1 cellular context compared by ENCODE assay signal in the genomic region with DNA sequence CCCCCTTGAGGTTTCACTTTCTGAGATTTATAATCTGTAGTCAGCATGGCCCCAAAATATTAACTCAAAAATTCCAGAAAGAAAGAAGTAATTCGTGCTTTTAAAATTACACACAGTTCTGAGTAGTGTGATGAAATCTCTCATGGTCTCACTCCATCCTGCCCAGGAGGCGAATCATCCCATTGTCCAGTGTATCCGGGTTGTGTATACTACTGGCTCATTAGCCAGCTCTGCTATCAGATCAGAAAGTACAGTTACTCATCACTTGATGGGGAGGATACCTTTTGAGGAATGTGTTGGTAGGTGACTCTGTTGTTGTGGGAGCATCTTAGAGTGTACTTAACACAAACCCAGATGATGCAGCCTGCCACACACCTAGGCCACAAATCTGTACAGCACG.
A peak's percentile ranks its signal among the peaks of the same experiment; 100 is the strongest.
TF ChIP-seq lines count a peak whose summit lies in the region.

No MANE protein-coding gene starts in this region.

TF ChIP-seq in K562, 482 proteins besides CTCF, POLR2A, EP300 and RAD21 (continued from another document and continues in another):
- TF ChIP-seq ZNF79 (CRISPR knock-in tag; IDR thresholded peaks at IDR 0.05; ENCODE audit: low read depth) (no peak), FIP1L1 (IDR thresholded peaks at IDR 0.05; ENCODE audit: low read depth, low read length, poor library complexity, severe bottlenecking) (no peak), SIN3A (IDR thresholded peaks at IDR 0.05; ENCODE audit: borderline replicate concordance in 2 of 2, control insufficient read depth in 1 of 2, low read depth in 2 of 2, low read length in 2 of 2) (no peak), RCOR1 (IDR thresholded peaks at IDR 0.05; ENCODE audit: borderline replicate concordance in 1 of 2, low read depth in 2 of 2, low read length in 2 of 2) (0 out of 4 replicates have a peak, but pooled peaks of 1 of the 2 experiments have one; percentile 22), ZNF232 (CRISPR knock-in tag; IDR thresholded peaks at IDR 0.05) (no peak), CBFB (CRISPR knock-in tag; IDR thresholded peaks at IDR 0.05) (no peak), ATF7 (IDR thresholded peaks at IDR 0.05) (no peak), HDAC1 (IDR thresholded peaks at IDR 0.05) (no peak), JUND (IDR thresholded peaks at IDR 0.05; ENCODE audit: borderline replicate concordance, low read depth, low read length) (peak; percentile 27; the same call in 1 of the 2 replicates), JUND (tag; IDR thresholded peaks at IDR 0.05; ENCODE audit: borderline replicate concordance, low read depth, low read length) (no peak), ASH1L (IDR thresholded peaks at IDR 0.05; ENCODE audit: borderline replicate concordance, low read depth, partially characterized antibody) (no peak), SAP30 (IDR thresholded peaks at IDR 0.05; ENCODE audit: borderline replicate concordance, insufficient read depth, low read depth, low read length, poor library complexity, severe bottlenecking) (no peak), DNMT1 (IDR thresholded peaks at IDR 0.05) (no peak), SREBF1 (IDR thresholded peaks at IDR 0.05; ENCODE audit: borderline replicate concordance, low read depth, low read length) (no peak), CTBP1 (IDR thresholded peaks at IDR 0.05; ENCODE audit: borderline replicate concordance) (0 out of 2 replicates have a peak, but pooled peaks have one; percentile 42), HOXB6 (CRISPR knock-in tag; IDR thresholded peaks at IDR 0.05; ENCODE audit: borderline replicate concordance) (no peak), E2F4 (CRISPR knock-in tag; IDR thresholded peaks at IDR 0.05; ENCODE audit: low read depth) (no peak), NFXL1 (CRISPR knock-in tag; IDR thresholded peaks at IDR 0.05) (no peak), SLC30A9 (CRISPR knock-in tag; IDR thresholded peaks at IDR 0.05) (no peak), XRCC4 (IDR thresholded peaks at IDR 0.05; ENCODE audit: extremely low read depth, insufficient read depth, insufficient read length) (no peak), ZC3H4 (CRISPR knock-in tag; IDR thresholded peaks at IDR 0.05; ENCODE audit: borderline replicate concordance) (no peak), ZNF274 (IDR thresholded peaks at IDR 0.05; ENCODE audit: borderline replicate concordance, low read depth, low read length) (no peak), NR0B1 (IDR thresholded peaks at IDR 0.05; ENCODE audit: partially characterized antibody) (no peak), HNRNPH1 (optimal IDR thresholded peaks at IDR 0.05; ENCODE audit: low read depth, low read length) (no peak), TAL1 (IDR thresholded peaks at IDR 0.05) (no peak), BRF2 (IDR thresholded peaks at IDR 0.05; ENCODE audit: borderline replicate concordance, insufficient read depth, insufficient read length) (no peak)
- TF ChIP-seq, protein P1, sequence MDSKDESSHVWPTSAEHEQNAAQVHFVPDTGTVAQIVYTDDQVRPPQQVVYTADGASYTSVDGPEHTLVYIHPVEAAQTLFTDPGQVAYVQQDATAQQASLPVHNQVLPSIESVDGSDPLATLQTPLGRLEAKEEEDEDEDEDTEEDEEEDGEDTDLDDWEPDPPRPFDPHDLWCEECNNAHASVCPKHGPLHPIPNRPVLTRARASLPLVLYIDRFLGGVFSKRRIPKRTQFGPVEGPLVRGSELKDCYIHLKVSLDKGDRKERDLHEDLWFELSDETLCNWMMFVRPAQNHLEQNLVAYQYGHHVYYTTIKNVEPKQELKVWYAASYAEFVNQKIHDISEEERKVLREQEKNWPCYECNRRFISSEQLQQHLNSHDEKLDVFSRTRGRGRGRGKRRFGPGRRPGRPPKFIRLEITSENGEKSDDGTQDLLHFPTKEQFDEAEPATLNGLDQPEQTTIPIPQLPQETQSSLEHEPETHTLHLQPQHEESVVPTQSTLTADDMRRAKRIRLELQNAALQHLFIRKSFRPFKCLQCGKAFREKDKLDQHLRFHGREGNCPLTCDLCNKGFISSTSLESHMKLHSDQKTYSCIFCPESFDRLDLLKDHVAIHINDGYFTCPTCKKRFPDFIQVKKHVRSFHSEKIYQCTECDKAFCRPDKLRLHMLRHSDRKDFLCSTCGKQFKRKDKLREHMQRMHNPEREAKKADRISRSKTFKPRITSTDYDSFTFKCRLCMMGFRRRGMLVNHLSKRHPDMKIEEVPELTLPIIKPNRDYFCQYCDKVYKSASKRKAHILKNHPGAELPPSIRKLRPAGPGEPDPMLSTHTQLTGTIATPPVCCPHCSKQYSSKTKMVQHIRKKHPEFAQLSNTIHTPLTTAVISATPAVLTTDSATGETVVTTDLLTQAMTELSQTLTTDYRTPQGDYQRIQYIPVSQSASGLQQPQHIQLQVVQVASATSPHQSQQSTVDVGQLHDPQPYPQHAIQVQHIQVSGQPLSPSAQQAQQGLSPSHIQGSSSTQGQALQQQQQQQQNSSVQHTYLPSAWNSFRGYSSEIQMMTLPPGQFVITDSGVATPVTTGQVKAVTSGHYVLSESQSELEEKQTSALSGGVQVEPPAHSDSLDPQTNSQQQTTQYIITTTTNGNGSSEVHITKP (IDR thresholded peaks at IDR 0.05; ENCODE audit: partially characterized antibody), result no peak
- TF ChIP-seq, protein P2, sequence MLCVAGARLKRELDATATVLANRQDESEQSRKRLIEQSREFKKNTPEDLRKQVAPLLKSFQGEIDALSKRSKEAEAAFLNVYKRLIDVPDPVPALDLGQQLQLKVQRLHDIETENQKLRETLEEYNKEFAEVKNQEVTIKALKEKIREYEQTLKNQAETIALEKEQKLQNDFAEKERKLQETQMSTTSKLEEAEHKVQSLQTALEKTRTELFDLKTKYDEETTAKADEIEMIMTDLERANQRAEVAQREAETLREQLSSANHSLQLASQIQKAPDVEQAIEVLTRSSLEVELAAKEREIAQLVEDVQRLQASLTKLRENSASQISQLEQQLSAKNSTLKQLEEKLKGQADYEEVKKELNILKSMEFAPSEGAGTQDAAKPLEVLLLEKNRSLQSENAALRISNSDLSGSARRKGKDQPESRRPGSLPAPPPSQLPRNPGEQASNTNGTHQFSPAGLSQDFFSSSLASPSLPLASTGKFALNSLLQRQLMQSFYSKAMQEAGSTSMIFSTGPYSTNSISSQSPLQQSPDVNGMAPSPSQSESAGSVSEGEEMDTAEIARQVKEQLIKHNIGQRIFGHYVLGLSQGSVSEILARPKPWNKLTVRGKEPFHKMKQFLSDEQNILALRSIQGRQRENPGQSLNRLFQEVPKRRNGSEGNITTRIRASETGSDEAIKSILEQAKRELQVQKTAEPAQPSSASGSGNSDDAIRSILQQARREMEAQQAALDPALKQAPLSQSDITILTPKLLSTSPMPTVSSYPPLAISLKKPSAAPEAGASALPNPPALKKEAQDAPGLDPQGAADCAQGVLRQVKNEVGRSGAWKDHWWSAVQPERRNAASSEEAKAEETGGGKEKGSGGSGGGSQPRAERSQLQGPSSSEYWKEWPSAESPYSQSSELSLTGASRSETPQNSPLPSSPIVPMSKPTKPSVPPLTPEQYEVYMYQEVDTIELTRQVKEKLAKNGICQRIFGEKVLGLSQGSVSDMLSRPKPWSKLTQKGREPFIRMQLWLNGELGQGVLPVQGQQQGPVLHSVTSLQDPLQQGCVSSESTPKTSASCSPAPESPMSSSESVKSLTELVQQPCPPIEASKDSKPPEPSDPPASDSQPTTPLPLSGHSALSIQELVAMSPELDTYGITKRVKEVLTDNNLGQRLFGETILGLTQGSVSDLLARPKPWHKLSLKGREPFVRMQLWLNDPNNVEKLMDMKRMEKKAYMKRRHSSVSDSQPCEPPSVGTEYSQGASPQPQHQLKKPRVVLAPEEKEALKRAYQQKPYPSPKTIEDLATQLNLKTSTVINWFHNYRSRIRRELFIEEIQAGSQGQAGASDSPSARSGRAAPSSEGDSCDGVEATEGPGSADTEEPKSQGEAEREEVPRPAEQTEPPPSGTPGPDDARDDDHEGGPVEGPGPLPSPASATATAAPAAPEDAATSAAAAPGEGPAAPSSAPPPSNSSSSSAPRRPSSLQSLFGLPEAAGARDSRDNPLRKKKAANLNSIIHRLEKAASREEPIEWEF (CRISPR knock-in tag; IDR thresholded peaks at IDR 0.05), result no peak
- TF ChIP-seq, protein P3, sequence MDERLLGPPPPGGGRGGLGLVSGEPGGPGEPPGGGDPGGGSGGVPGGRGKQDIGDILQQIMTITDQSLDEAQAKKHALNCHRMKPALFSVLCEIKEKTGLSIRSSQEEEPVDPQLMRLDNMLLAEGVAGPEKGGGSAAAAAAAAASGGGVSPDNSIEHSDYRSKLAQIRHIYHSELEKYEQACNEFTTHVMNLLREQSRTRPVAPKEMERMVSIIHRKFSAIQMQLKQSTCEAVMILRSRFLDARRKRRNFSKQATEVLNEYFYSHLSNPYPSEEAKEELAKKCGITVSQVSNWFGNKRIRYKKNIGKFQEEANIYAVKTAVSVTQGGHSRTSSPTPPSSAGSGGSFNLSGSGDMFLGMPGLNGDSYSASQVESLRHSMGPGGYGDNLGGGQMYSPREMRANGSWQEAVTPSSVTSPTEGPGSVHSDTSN (CRISPR knock-in tag; IDR thresholded peaks at IDR 0.05; ENCODE audit: low read depth), result no peak
- TF ChIP-seq, protein P3 (tag; conservative IDR thresholded peaks at IDR 0.05; ENCODE audit: low read depth), result no peak
- TF ChIP-seq, protein P4, sequence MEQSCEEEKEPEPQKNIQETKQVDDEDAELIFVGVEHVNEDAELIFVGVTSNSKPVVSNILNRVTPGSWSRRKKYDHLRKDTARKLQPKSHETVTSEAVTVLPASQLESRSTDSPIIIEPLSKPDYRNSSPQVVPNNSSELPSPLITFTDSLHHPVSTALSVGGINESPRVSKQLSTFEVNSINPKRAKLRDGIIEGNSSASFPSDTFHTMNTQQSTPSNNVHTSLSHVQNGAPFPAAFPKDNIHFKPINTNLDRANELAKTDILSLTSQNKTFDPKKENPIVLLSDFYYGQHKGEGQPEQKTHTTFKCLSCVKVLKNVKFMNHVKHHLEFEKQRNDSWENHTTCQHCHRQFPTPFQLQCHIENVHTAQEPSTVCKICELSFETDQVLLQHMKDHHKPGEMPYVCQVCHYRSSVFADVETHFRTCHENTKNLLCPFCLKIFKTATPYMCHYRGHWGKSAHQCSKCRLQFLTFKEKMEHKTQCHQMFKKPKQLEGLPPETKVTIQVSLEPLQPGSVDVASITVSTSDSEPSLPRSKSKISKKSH (CRISPR knock-in tag; IDR thresholded peaks at IDR 0.05), result no peak
- TF ChIP-seq, protein P5, sequence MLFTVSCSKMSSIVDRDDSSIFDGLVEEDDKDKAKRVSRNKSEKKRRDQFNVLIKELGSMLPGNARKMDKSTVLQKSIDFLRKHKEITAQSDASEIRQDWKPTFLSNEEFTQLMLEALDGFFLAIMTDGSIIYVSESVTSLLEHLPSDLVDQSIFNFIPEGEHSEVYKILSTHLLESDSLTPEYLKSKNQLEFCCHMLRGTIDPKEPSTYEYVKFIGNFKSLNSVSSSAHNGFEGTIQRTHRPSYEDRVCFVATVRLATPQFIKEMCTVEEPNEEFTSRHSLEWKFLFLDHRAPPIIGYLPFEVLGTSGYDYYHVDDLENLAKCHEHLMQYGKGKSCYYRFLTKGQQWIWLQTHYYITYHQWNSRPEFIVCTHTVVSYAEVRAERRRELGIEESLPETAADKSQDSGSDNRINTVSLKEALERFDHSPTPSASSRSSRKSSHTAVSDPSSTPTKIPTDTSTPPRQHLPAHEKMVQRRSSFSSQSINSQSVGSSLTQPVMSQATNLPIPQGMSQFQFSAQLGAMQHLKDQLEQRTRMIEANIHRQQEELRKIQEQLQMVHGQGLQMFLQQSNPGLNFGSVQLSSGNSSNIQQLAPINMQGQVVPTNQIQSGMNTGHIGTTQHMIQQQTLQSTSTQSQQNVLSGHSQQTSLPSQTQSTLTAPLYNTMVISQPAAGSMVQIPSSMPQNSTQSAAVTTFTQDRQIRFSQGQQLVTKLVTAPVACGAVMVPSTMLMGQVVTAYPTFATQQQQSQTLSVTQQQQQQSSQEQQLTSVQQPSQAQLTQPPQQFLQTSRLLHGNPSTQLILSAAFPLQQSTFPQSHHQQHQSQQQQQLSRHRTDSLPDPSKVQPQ (CRISPR knock-in tag; IDR thresholded peaks at IDR 0.05; ENCODE audit: borderline replicate concordance), result no peak
- TF ChIP-seq, protein P6, sequence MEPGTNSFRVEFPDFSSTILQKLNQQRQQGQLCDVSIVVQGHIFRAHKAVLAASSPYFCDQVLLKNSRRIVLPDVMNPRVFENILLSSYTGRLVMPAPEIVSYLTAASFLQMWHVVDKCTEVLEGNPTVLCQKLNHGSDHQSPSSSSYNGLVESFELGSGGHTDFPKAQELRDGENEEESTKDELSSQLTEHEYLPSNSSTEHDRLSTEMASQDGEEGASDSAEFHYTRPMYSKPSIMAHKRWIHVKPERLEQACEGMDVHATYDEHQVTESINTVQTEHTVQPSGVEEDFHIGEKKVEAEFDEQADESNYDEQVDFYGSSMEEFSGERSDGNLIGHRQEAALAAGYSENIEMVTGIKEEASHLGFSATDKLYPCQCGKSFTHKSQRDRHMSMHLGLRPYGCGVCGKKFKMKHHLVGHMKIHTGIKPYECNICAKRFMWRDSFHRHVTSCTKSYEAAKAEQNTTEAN (CRISPR knock-in tag; IDR thresholded peaks at IDR 0.05), result no peak
